1 cellular context compared by ENCODE assay signal in the genomic region with DNA sequence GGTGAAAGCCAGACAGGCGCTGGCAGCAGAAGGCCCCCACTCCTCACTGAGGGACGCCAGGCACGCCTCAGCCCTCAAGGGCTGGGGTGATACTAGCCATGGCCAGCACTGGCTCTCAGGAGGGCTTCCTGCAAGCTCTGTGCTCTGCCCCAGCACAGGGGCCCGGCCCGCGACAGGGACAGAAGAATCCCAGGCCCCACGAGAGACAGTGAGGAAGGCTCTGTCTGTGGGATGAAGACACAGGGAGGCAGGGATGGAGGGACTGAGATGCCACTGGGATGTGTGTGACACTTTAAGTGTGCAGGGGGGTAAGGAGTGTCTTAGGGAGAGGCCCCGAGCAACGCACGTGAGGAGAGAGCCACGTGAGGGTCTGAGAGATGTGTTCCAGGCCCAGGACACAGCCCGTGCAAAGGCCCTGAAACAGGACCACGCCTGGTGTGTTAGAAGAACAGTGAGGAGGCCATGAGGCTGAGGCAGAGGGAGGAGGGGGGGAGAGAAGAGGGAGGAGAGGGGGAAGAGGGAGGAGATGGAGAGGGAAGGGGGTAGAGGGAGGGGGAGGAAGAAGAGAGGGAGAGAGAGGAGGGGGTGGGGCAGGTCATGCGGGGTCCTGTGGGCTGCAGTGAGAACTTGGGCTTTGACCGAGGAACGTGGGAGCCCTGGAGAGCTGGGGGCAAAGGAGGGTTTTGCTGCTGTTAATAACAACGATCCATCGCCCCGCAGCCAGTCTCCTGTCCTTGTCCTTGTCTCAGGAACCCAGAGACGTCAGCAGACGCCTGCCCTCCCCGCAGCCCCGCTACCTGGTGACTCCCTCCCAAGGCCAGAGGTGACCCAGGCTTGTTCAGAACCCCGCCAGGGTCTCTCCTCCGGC.
TF ChIP-seq lines count a peak whose summit lies in the region.

No MANE protein-coding gene starts in this region.

TF ChIP-seq in SK-N-SH, 30 proteins besides CTCF, POLR2A, EP300 and RAD21 (continued from another document):
- 0 out of 2 replicates have a peak, but pooled peaks have one; percentile 12 for TF ChIP-seq SIN3A (IDR thresholded peaks at IDR 0.05; ENCODE audit: borderline replicate concordance, low read depth, low read length)
- TF ChIP-seq YY1 (IDR thresholded peaks at IDR 0.05; ENCODE audit: low read depth) = no peak
- no peak for TF ChIP-seq GABPA (IDR thresholded peaks at IDR 0.05; ENCODE audit: low read depth)
- TF ChIP-seq RXRA (IDR thresholded peaks at IDR 0.05; ENCODE audit: borderline replicate concordance, low read depth) = no peak
- TF ChIP-seq, protein P1, sequence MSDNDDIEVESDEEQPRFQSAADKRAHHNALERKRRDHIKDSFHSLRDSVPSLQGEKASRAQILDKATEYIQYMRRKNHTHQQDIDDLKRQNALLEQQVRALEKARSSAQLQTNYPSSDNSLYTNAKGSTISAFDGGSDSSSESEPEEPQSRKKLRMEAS (IDR thresholded peaks at IDR 0.05; ENCODE audit: low read depth) = no peak
- no peak for TF ChIP-seq ELF1 (IDR thresholded peaks at IDR 0.05)
- no peak for TF ChIP-seq TAF1 (IDR thresholded peaks at IDR 0.05; ENCODE audit: borderline replicate concordance, low read depth, low read length)
- no peak for TF ChIP-seq RFX5 (IDR thresholded peaks at IDR 0.05; ENCODE audit: low read length)
- TF ChIP-seq USF2 (IDR thresholded peaks at IDR 0.05; ENCODE audit: borderline replicate concordance, low read depth, low read length) = no peak
- TF ChIP-seq, protein P2, sequence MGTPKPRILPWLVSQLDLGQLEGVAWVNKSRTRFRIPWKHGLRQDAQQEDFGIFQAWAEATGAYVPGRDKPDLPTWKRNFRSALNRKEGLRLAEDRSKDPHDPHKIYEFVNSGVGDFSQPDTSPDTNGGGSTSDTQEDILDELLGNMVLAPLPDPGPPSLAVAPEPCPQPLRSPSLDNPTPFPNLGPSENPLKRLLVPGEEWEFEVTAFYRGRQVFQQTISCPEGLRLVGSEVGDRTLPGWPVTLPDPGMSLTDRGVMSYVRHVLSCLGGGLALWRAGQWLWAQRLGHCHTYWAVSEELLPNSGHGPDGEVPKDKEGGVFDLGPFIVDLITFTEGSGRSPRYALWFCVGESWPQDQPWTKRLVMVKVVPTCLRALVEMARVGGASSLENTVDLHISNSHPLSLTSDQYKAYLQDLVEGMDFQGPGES (IDR thresholded peaks at IDR 0.05; ENCODE audit: low read depth, low read length) = no peak
- no peak for TF ChIP-seq REST (IDR thresholded peaks at IDR 0.05; ENCODE audit: low read depth, low read length)
- TF ChIP-seq JUND (IDR thresholded peaks at IDR 0.05) = 0 out of 2 replicates have a peak, but pooled peaks have one; percentile 4
- TF ChIP-seq EZH2phosphoT487 (IDR thresholded peaks at IDR 0.05; ENCODE audit: borderline replicate concordance, low read depth) = no peak
- TF ChIP-seq, protein P3, sequence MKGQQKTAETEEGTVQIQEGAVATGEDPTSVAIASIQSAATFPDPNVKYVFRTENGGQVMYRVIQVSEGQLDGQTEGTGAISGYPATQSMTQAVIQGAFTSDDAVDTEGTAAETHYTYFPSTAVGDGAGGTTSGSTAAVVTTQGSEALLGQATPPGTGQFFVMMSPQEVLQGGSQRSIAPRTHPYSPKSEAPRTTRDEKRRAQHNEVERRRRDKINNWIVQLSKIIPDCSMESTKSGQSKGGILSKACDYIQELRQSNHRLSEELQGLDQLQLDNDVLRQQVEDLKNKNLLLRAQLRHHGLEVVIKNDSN (IDR thresholded peaks at IDR 0.05; ENCODE audit: borderline replicate concordance, low read depth) = no peak
- TF ChIP-seq RCOR1 (IDR thresholded peaks at IDR 0.05; ENCODE audit: low read length) = no peak
- TF ChIP-seq FOXJ3 (CRISPR knock-in tag; IDR thresholded peaks at IDR 0.05) = no peak
- no peak for TF ChIP-seq FOSL2 (IDR thresholded peaks at IDR 0.05; ENCODE audit: borderline replicate concordance, low read depth)
- TF ChIP-seq GATA2 (CRISPR knock-in tag; IDR thresholded peaks at IDR 0.05) = no peak
- TF ChIP-seq PBX3 (IDR thresholded peaks at IDR 0.05) = peak; percentile 31; the same call in 1 of the 2 replicates
